Comparison of ENCODE assay signal across 21 cellular contexts in genomic region chr3:72614394-72615074, GRCh38.
A peak's percentile ranks its signal among the peaks of the same experiment; 100 is the strongest.
DNase-seq lines count a peak whose midpoint lies in the region; TF ChIP-seq lines count a peak whose summit lies in the region.
"Had no signal": no experiment of that assay in that cellular context is flagged by ENCODE, and none has a peak within 500 bp of the region (broad histone marks: within the 10 kb centered on the region; RNA-seq: fewer than 3 reads in every experiment).

No MANE protein-coding gene starts in this region.

- WGBS in hepatocyte (ENCODE audit: low lambda C conversion rate, missing lambda C conversion rate) = 80% methylated on average over 5 of the region's 5 CpGs

- H3K27me3 ChIP-seq in hepatocyte = no peaks in the 10 kb centered on the region
- H3K27me3 ChIP-seq: heart left ventricle, suprapubic skin, uterus had no signal

- H3K36me3 Mint-ChIP-seq in CD14-positive monocyte (peaks cover 3 to 5% of the 10 kb centered on the region in 2 donors), osteocyte (ENCODE audit: unreplicated experiment) (no peaks in the 10 kb centered on the region)
- H3K36me3 Mint-ChIP-seq: CD8-positive, alpha-beta memory T cell; natural killer cell had no signal

- no peaks in the 10 kb centered on the region for H3K79me2 ChIP-seq in hepatocyte
- H3K79me2 ChIP-seq: parathyroid adenoma had no signal

- H3K4me1 ChIP-seq in hepatocyte (ENCODE audit: insufficient read depth) = no peaks in the 10 kb centered on the region
- H3K4me1 ChIP-seq: parathyroid adenoma, suprapubic skin, uterus had no signal

- H3K27ac Mint-ChIP-seq in CD14-positive monocyte = peak overlapping the region in 4 of 7 donors; percentile 3 to 26 (median 18)
- H3K27ac Mint-ChIP-seq in osteocyte (ENCODE audit: unreplicated experiment) = no peak overlapping the region
- H3K27ac Mint-ChIP-seq: CD8-positive, alpha-beta memory T cell; natural killer cell had no signal

- H3K9me3 Mint-ChIP-seq in CD14-positive monocyte (peaks cover 2 to 7% (median 4%) of the 10 kb centered on the region in 7 donors), osteocyte (ENCODE audit: unreplicated experiment) (peaks cover 3% of the 10 kb centered on the region)

- H3K27ac ChIP-seq in hepatocyte = peak overlapping the region; percentile 44
- H3K27ac ChIP-seq: epithelial cell of prostate, heart left ventricle, left ventricle myocardium inferior, parathyroid adenoma, suprapubic skin, uterus had no signal

- H3K27me3 Mint-ChIP-seq in CD14-positive monocyte (ENCODE audit: low read depth in 3 of 3) = peaks cover 0 to 5% (median 0%) of the 10 kb centered on the region in 3 donors
- H3K27me3 Mint-ChIP-seq in osteocyte (ENCODE audit: unreplicated experiment) = peaks cover 19% of the 10 kb centered on the region
- H3K27me3 Mint-ChIP-seq: CD8-positive, alpha-beta memory T cell had no signal

- no peaks in the 10 kb centered on the region for H3K9me2 ChIP-seq in hepatocyte (replicated peaks; ENCODE audit: insufficient read depth)
- H3K9me2 ChIP-seq: SK-N-SH had no signal

- no peaks in the 10 kb centered on the region for H4K20me1 ChIP-seq in hepatocyte (ENCODE audit: insufficient read depth, poor library complexity, severe bottlenecking)

- H3K36me3 ChIP-seq in hepatocyte (replicated peaks; ENCODE audit: insufficient read depth, low read depth) = no peaks in the 10 kb centered on the region
- H3K36me3 ChIP-seq: heart left ventricle, left ventricle myocardium inferior, suprapubic skin, uterus had no signal

- no peak for TF ChIP-seq CTCF in CD14-positive monocyte (IDR thresholded peaks at IDR 0.05)
- no peak for TF ChIP-seq CTCF in hepatocyte (IDR thresholded peaks at IDR 0.05; ENCODE audit: poor library complexity)
- TF ChIP-seq CTCF in osteocyte (IDR thresholded peaks at IDR 0.05) = no peak

- H3K4me1 Mint-ChIP-seq in CD14-positive monocyte (peaks cover 40% of the 10 kb centered on the region), osteocyte (ENCODE audit: unreplicated experiment) (no peaks in the 10 kb centered on the region)

- H3K4me3 Mint-ChIP-seq in CD14-positive monocyte (peak overlapping the region in 1 of 2 donors; percentile 73), osteocyte (ENCODE audit: unreplicated experiment) (no peak overlapping the region)
- H3K4me3 Mint-ChIP-seq: CD8-positive, alpha-beta memory T cell; natural killer cell had no signal

- DNase-seq in CD14-positive monocyte (ENCODE audit: low spot score) (no peak), OCI-M1 (lab: John Stamatoyannopoulos, UW) (peak; percentile 77), hepatocyte (ENCODE audit: low spot score) (peak; percentile 24), osteocyte (ENCODE audit: extremely low spot score, unreplicated experiment) (no peak), DMS 273 (lab: John Stamatoyannopoulos, UW; ENCODE audit: unreplicated experiment) (no peak), GF-D8 (lab: John Stamatoyannopoulos, UW) (no peak)
- DNase-seq in Jurkat, Clone E6-1 (ENCODE audit: low read depth, low spot score) = peak; percentile 61
- DNase-seq: activated CD4-positive, alpha-beta T cell treated with anti-CD3 and anti-CD28 coated beads for 4 hours; CD8-positive, alpha-beta memory T cell; left ventricle myocardium inferior; midbrain; natural killer cell; NCI-H1417; NK-92 treated with Interleukin-12 subunit alpha and Interleukin-12 subunit beta, amount 100 ng/mL, for 24 hours; RPMI8226; SK-N-SH; uterus had no signal

- intact Hi-C loops in CD14-positive monocyte (cut with micrococcal nuclease) = no loop called here

- no peak overlapping the region for H3K4me2 ChIP-seq in hepatocyte
- H3K4me2 ChIP-seq: SK-N-SH had no signal

- no peaks in the 10 kb centered on the region for H3K9me3 ChIP-seq in hepatocyte (ENCODE audit: low read depth)
- H3K9me3 ChIP-seq: SK-N-SH, suprapubic skin, uterus had no signal

- H3K4me3 ChIP-seq in Jurkat, Clone E6-1 (ENCODE audit: low read length) = no peak overlapping the region
- H3K4me3 ChIP-seq in hepatocyte = no peak overlapping the region
- H3K4me3 ChIP-seq: heart left ventricle, left ventricle myocardium inferior, suprapubic skin, uterus had no signal

- H2AFZ ChIP-seq in hepatocyte = no peak overlapping the region
- H2AFZ ChIP-seq: parathyroid adenoma had no signal

Comparison
In these comparisons a context has a peak if more than half of its experiments do, and no peak if none do; other contexts are left out.
1. DNase-seq: peak in Jurkat, Clone E6-1 (single experiment), OCI-M1 (single experiment) and hepatocyte (single experiment); none in CD14-positive monocyte (single experiment), osteocyte (single experiment), DMS 273 (single experiment) and GF-D8 (single experiment).